In genomic region chr2:157055660-157056199, GRCh38 we compare ENCODE assay signal across 8 cellular contexts.
A peak's percentile ranks its signal among the peaks of the same experiment; 100 is the strongest.
DNase-seq lines count a peak whose midpoint lies in the region; ATAC-seq, FAIRE-seq and TF ChIP-seq lines count a peak whose summit lies in the region.

No MANE protein-coding gene starts in this region.

- TF ChIP-seq POLR2A in HepG2 (IDR thresholded peaks at IDR 0.05; ENCODE audit: insufficient read depth in 1 of 2, low read depth in 2 of 2, low read length in 2 of 2): no peak

- TF ChIP-seq RAD21 in HepG2 (CRISPR knock-in tag; IDR thresholded peaks at IDR 0.05): no peak

- POLR2A ChIA-PET in HepG2 (lab: Yijun Ruan, JAX): no interaction called here

- H3K27me3 ChIP-seq in BE2C (no peaks in the 10 kb centered on the region), HepG2 (ENCODE audit: control insufficient read depth in 1 of 2, insufficient read depth in 2 of 2, low read length in 2 of 2) (no peaks in the 10 kb centered on the region), WERI-Rb-1 (ENCODE audit: insufficient read depth, low read depth, severe bottlenecking) (no peaks in the 10 kb centered on the region), H7 (ENCODE audit: control insufficient read depth, insufficient read depth, low read length) (no peaks in the 10 kb centered on the region)

- DNase-seq in BE2C (no peak), HepG2 (ENCODE audit: low spot score) (peak; percentile 27), activated T-cell treated with anti-CD3 and anti-CD28 coated beads for 4 hours (no peak), WERI-Rb-1 (no peak), H7 (no peak)
- DNase-seq in Jurkat, Clone E6-1 (ENCODE audit: low read depth, low spot score): peak; percentile 19

- CTCF ChIA-PET in HepG2 (lab: Yijun Ruan, JAX; ENCODE audit: low intra/inter-chr PET ratio, low total read pairs): no interaction called here

- no peak for ATAC-seq in HepG2
- ATAC-seq in HG02588 (IDR thresholded peaks at IDR 0.05; ENCODE audit: unreplicated experiment): no peak

- H4K20me1 ChIP-seq in HepG2 (ENCODE audit: insufficient read depth, low read length): no peaks in the 10 kb centered on the region; the same call in 1 of the 2 replicates

- intact Hi-C loops in HepG2 (cut with micrococcal nuclease; ENCODE audit: unreplicated experiment): loop anchor here (2.0 to 10.0 kb wide), 4 partner anchors 221 to 1687 kb away; partner anchors contain the start of gene NR4A2

- H3K4me1 ChIP-seq in BE2C (no peaks in the 10 kb centered on the region), HepG2 (ENCODE audit: insufficient read depth, low read length) (peaks cover 13% of the 10 kb centered on the region)

- no peak overlapping the region for H3K4me2 ChIP-seq in HepG2 (ENCODE audit: low read depth, low read length)

- no peak for TF ChIP-seq EP300 in HepG2 (IDR thresholded peaks at IDR 0.05; ENCODE audit: low read depth in 2 of 2, low read length in 2 of 2)
- TF ChIP-seq EP300 in HepG2 (CRISPR knock-in tag; IDR thresholded peaks at IDR 0.05; ENCODE audit: borderline replicate concordance): no peak

- H2AFZ ChIP-seq in HepG2 (ENCODE audit: low read length): no peak overlapping the region

- WGBS in HepG2 (ENCODE audit: low lambda C conversion rate): under 1% methylated on average over 2 of the region's 2 CpGs

- no peaks in the 10 kb centered on the region for H3K36me3 ChIP-seq in BE2C
- no peaks in the 10 kb centered on the region for H3K36me3 ChIP-seq in HepG2 (replicated peaks in 1 of 2; ENCODE audit: control insufficient read depth in 1 of 2, insufficient read depth in 2 of 2, low read length in 2 of 2)
- no peaks in the 10 kb centered on the region for H3K36me3 ChIP-seq in WERI-Rb-1
- H3K36me3 ChIP-seq in H7 (replicated peaks; ENCODE audit: control insufficient read depth, insufficient read depth, low read length): no peaks in the 10 kb centered on the region

- no peak overlapping the region for H3K4me3 ChIP-seq in BE2C (ENCODE audit: low read depth, low read length)
- H3K4me3 ChIP-seq in Jurkat, Clone E6-1 (ENCODE audit: low read length): no peak overlapping the region
- H3K4me3 ChIP-seq in HepG2 (replicated peaks in 1 of 3; ENCODE audit: insufficient read depth in 1 of 3, low read depth in 2 of 3, low read length in 3 of 3): no peak overlapping the region
- no peak overlapping the region for H3K4me3 ChIP-seq in WERI-Rb-1 (ENCODE audit: low read depth, low read length)
- no peak overlapping the region for H3K4me3 ChIP-seq in H7 (ENCODE audit: insufficient read depth, low read depth, low read length)

- no peak overlapping the region for H3K27ac ChIP-seq in VCaP
- H3K27ac ChIP-seq in HepG2 (ENCODE audit: extremely low read length, insufficient read depth, low read length): no peak overlapping the region
- no peak overlapping the region for H3K27ac ChIP-seq in WERI-Rb-1

- peak; percentile 64 for FAIRE-seq in HepG2 (lab: Jason Lieb, UNC)

- in situ Hi-C loops in HepG2 (cut with HindIII; ENCODE audit: extremely low pct_ligation_motif_present, low pct_unique_long_range_greater_than_20kb): loop anchor here (10.0 kb wide), 1 partner anchor 711 kb away; no protein-coding TSS in a partner anchor

- no peak overlapping the region for H3K9ac ChIP-seq in HepG2 (ENCODE audit: insufficient read depth, low read depth, low read length)

- H3K9me3 ChIP-seq in BE2C: no peaks in the 10 kb centered on the region
- no peaks in the 10 kb centered on the region for H3K9me3 ChIP-seq in HepG2 (ENCODE audit: low read length)
- no peaks in the 10 kb centered on the region for H3K9me3 ChIP-seq in WERI-Rb-1 (ENCODE audit: severe bottlenecking)

- no peaks in the 10 kb centered on the region for H3K79me2 ChIP-seq in HepG2 (ENCODE audit: insufficient read depth, low read length)

- no TSS peak for BruUV-seq in HepG2 (replicated peaks; lab: Mats Ljungman, UMichigan)

- TF ChIP-seq CTCF in BE2C (IDR thresholded peaks at IDR 0.05; ENCODE audit: low read depth, low read length) (peak; percentile 18; the same call in 1 of the 2 replicates), VCaP (conservative IDR thresholded peaks at IDR 0.05) (peak; percentile 82), HepG2 (CRISPR knock-in tag; IDR thresholded peaks at IDR 0.05) (peak; percentile 18; the same call in 1 of the 2 replicates), WERI-Rb-1 (IDR thresholded peaks at IDR 0.05; ENCODE audit: low read depth, low read length) (no peak)

TF ChIP-seq in HepG2, 621 proteins besides CTCF, POLR2A, EP300 and RAD21:
- TF ChIP-seq HNF4A (CRISPR knock-in tag; IDR thresholded peaks at IDR 0.05): no peak
- TF ChIP-seq NR0B2 (CRISPR knock-in tag; IDR thresholded peaks at IDR 0.05): no peak
- TF ChIP-seq ZNF33B (CRISPR knock-in tag; IDR thresholded peaks at IDR 0.05): no peak
- 0 out of 2 replicates have a peak, but pooled peaks have one; percentile 19 for TF ChIP-seq MIXL1 (CRISPR knock-in tag; IDR thresholded peaks at IDR 0.05)
- TF ChIP-seq STAG1 (CRISPR knock-in tag; IDR thresholded peaks at IDR 0.05): peak; percentile 39

Comparison
In these comparisons a context has a peak if more than half of its experiments do, and no peak if none do; other contexts are left out.
1. DNase-seq: peak in Jurkat, Clone E6-1 (single experiment) and HepG2 (single experiment); none in BE2C (single experiment), activated T-cell treated with anti-CD3 and anti-CD28 coated beads for 4 hours (single experiment), WERI-Rb-1 (single experiment) and H7 (single experiment).